ENCODE assay signal across 13 cellular contexts in the genomic region with DNA sequence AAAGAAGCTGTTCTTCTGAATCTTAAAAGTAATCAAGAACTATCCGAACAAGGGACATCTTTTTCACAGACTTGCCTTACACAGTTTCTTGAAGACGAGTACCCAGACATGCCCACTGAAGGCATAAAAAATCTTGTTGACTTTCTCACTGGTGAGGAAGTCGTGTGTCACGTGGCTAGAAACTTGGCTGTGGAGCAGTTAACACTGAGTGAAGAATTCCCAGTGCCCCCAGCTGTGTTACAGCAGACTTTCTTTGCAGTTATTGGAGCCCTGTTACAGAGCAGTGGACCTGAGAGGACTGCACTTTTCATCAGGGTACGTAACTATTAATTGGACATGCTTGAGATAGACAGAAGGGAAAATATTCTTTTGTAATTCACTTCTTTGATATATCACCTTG. TPM values are rescaled to one million over a fixed set of nuclear protein-coding genes. Genes with fewer than 3 reads are reported as not detected.
DNase-seq lines count a peak whose midpoint lies in the region; ATAC-seq and TF ChIP-seq lines count a peak whose summit lies in the region.
"Had no signal": no experiment of that assay in that cellular context is flagged by ENCODE, and none has a peak within 500 bp of the region (broad histone marks: within the 10 kb centered on the region; RNA-seq: fewer than 3 reads in every experiment).

No MANE protein-coding gene starts in this region.

- POLR2A ChIA-PET in activated naive CD8-positive, alpha-beta T cell treated with anti-CD3 and anti-CD28 coated beads, Interleukin-2, amount 10 ng/mL, durations not matched to agents 7 days and 5 days (lab: Charles Lee): no interaction called here

- peak overlapping the region; percentile 70 for H3K4me3 Mint-ChIP-seq in activated naive CD8-positive, alpha-beta T cell treated with anti-CD3 and anti-CD28 coated beads, Interleukin-2, amount 10 ng/mL, durations not matched to agents 7 days and 5 days
- H3K4me3 Mint-ChIP-seq in type B pancreatic cell: peak overlapping the region; percentile 48
- no peak overlapping the region for H3K4me3 Mint-ChIP-seq in progenitor cell of endocrine pancreas (ENCODE audit: low read depth)

- H3K36me3 Mint-ChIP-seq in activated naive CD8-positive, alpha-beta T cell treated with anti-CD3 and anti-CD28 coated beads, Interleukin-2, amount 10 ng/mL, durations not matched to agents 7 days and 5 days: peaks cover 26% of the 10 kb centered on the region
- H3K36me3 Mint-ChIP-seq in type B pancreatic cell: peaks cover 4% of the 10 kb centered on the region
- H3K36me3 Mint-ChIP-seq in progenitor cell of endocrine pancreas (ENCODE audit: insufficient read depth): peaks cover 9% of the 10 kb centered on the region

- H3K27ac ChIP-seq in right cardiac atrium (ENCODE audit: low read length): no peak overlapping the region

- H3K9me3 Mint-ChIP-seq in activated naive CD8-positive, alpha-beta T cell treated with anti-CD3 and anti-CD28 coated beads, Interleukin-2, amount 10 ng/mL, durations not matched to agents 7 days and 5 days: no peaks in the 10 kb centered on the region
- H3K9me3 Mint-ChIP-seq in type B pancreatic cell: no peaks in the 10 kb centered on the region
- no peaks in the 10 kb centered on the region for H3K9me3 Mint-ChIP-seq in progenitor cell of endocrine pancreas (ENCODE audit: low read depth)

- no peak for DNase-seq in Right ventricle myocardium superior
- DNase-seq in right cardiac atrium: no peak
- no peak for DNase-seq in activated naive CD8-positive, alpha-beta T cell treated with anti-CD3 and anti-CD28 coated beads, Interleukin-2, amount 10 ng/mL, durations not matched to agents 7 days and 5 days
- DNase-seq in iris pigment epithelial cell (ENCODE audit: low read depth): peak; percentile 55
- no peak for DNase-seq in type B pancreatic cell (ENCODE audit: extremely low spot score, unreplicated experiment)
- DNase-seq in DMS 273 treated with DMSO at 0.1 percent for 48 hours (lab: John Stamatoyannopoulos, UW): no peak
- DNase-seq in progenitor cell of endocrine pancreas (ENCODE audit: low spot score, unreplicated experiment): no peak
- DNase-seq: DMS53; effector CD8-positive, alpha-beta T cell; Kasumi-1; T1000 had no signal

- H3K27me3 Mint-ChIP-seq in activated naive CD8-positive, alpha-beta T cell treated with anti-CD3 and anti-CD28 coated beads, Interleukin-2, amount 10 ng/mL, durations not matched to agents 7 days and 5 days: no peaks in the 10 kb centered on the region
- H3K27me3 Mint-ChIP-seq in type B pancreatic cell: peaks cover 4% of the 10 kb centered on the region
- peaks cover 4% of the 10 kb centered on the region for H3K27me3 Mint-ChIP-seq in progenitor cell of endocrine pancreas

- H3K27ac Mint-ChIP-seq in activated naive CD8-positive, alpha-beta T cell treated with anti-CD3 and anti-CD28 coated beads, Interleukin-2, amount 10 ng/mL, durations not matched to agents 7 days and 5 days: no peak overlapping the region
- H3K27ac Mint-ChIP-seq in type B pancreatic cell (no peak overlapping the region), progenitor cell of endocrine pancreas (no peak overlapping the region)

- ATAC-seq in Right ventricle myocardium superior (ENCODE audit: poor library complexity) (peak; percentile 21), right cardiac atrium (no peak), GM19397 (IDR thresholded peaks at IDR 0.05; ENCODE audit: unreplicated experiment) (no peak)
- ATAC-seq in activated naive CD8-positive, alpha-beta T cell treated with anti-CD3 and anti-CD28 coated beads, Interleukin-2, amount 10 ng/mL, durations not matched to agents 7 days and 5 days (ENCODE audit: low read depth): no peak

- TF ChIP-seq CTCF in type B pancreatic cell (conservative IDR thresholded peaks at IDR 0.05) (no peak), progenitor cell of endocrine pancreas (IDR thresholded peaks at IDR 0.05; ENCODE audit: unreplicated experiment) (no peak)

- peaks cover 48% of the 10 kb centered on the region for H3K4me1 Mint-ChIP-seq in activated naive CD8-positive, alpha-beta T cell treated with anti-CD3 and anti-CD28 coated beads, Interleukin-2, amount 10 ng/mL, durations not matched to agents 7 days and 5 days
- H3K4me1 Mint-ChIP-seq in type B pancreatic cell (ENCODE audit: unreplicated experiment): peaks cover 44% of the 10 kb centered on the region
- H3K4me1 Mint-ChIP-seq in progenitor cell of endocrine pancreas (ENCODE audit: low read depth): peaks cover 30% of the 10 kb centered on the region

- 26% methylated on average over 5 of the region's 5 CpGs for WGBS in right cardiac atrium

- peaks cover 6% of the 10 kb centered on the region for H3K4me1 ChIP-seq in right cardiac atrium (ENCODE audit: control insufficient read depth, insufficient read depth, low read length)

- H3K4me3 ChIP-seq in right cardiac atrium (ENCODE audit: low read length): no peak overlapping the region

- no peaks in the 10 kb centered on the region for H3K9me3 ChIP-seq in right cardiac atrium (ENCODE audit: control insufficient read depth, low read length)
- H3K9me3 ChIP-seq: tibial artery had no signal

- intact Hi-C loops in Right ventricle myocardium superior (cut with DNase I) (no loop called here), right cardiac atrium (cut with DNase I) (no loop called here)

- H3K27me3 ChIP-seq in right cardiac atrium (ENCODE audit: control insufficient read depth, insufficient read depth): no peaks in the 10 kb centered on the region
- H3K27me3 ChIP-seq: tibial artery had no signal

RNA-seq across cellular contexts. Expression of a gene that starts 2.4 kb away (rescaled TPM):
- 33.9 TPM for total RNA-seq in Right ventricle myocardium superior
- total RNA-seq in right cardiac atrium: 10 to 100 TPM; 22.0 to 31.8 (median 30.4) TPM
- polyA plus RNA-seq in right cardiac atrium: 34.9 TPM
- 10 to 100 TPM; 28.3 to 29.0 TPM for total RNA-seq in activated naive CD8-positive, alpha-beta T cell treated with anti-CD3 and anti-CD28 coated beads, Interleukin-2, amount 10 ng/mL, durations not matched to agents 7 days and 5 days
- 27.4 and 29.2 TPM in 2 replicates for total RNA-seq in type B pancreatic cell (ENCODE audit: low replicate concordance)
- total RNA-seq in progenitor cell of endocrine pancreas: 26.1 and 27.3 TPM in 2 replicates

RNA-seq across cellular contexts. Expression of a gene that starts 14.6 kb away (rescaled TPM):
- total RNA-seq in Right ventricle myocardium superior (10.8 TPM), right cardiac atrium (10 to 100 TPM; 15.0 to 21.2 (median 17.5) TPM), type B pancreatic cell (ENCODE audit: low replicate concordance) (38.2 and 45.5 TPM in 2 replicates), progenitor cell of endocrine pancreas (52.3 and 54.6 TPM in 2 replicates)
- polyA plus RNA-seq in right cardiac atrium: 10.7 TPM
- 10 to 100 TPM; 58.8 to 59.1 TPM for total RNA-seq in activated naive CD8-positive, alpha-beta T cell treated with anti-CD3 and anti-CD28 coated beads, Interleukin-2, amount 10 ng/mL, durations not matched to agents 7 days and 5 days
